Comparison of ENCODE assay signal across 22 cellular contexts in the genomic region with DNA sequence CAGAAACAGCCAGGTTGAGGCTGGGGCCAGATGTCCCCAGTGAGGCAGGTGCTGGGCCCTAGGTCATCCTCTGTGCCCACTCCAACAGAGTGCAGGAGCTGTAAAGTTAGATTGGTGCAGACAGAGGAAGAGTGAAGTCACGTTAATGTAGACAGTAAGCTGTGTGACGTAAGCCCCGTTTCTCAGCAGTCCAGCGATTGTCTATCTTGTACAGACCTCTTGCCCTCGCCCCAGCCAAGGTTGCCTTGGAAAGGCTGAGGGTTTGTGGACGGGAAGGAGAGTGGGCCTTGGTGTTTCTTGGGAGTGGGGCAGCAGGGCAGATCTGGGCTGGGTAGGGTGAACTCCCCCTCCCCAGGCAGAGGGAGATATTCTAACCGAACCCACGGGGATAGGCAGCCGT.
"Had no signal": no experiment of that assay in that cellular context is flagged by ENCODE, and none has a peak within 500 bp of the region (broad histone marks: within the 10 kb centered on the region; RNA-seq: fewer than 3 reads in every experiment).

No MANE protein-coding gene starts in this region.

- H3K9me3 Mint-ChIP-seq: activated B cell treated with CpG ODN at 0.5 μM for 24 hours; activated CD4-positive, alpha-beta memory T cell treated with anti-CD3 and anti-CD28 coated beads, Interleukin-2, amount 10 ng/mL, durations not matched to agents 7 days and 5 days; activated naive CD8-positive, alpha-beta T cell treated with anti-CD3 and anti-CD28 coated beads, Interleukin-2, amount 50 U/mL, for 24 hours; activated T-helper 2 cell treated with anti-CD3 and anti-CD28 coated beads, Interferon-gamma antibody, Interleukin-2, Interleukin-4, amounts not matched to agents 10 μg/mL and 5 μg/mL and 100 μg/mL, durations not matched to agents 14 hours and 24 hours and 36 hours; naive thymus-derived CD8-positive, alpha-beta T cell; stimulated activated naive CD8-positive, alpha-beta T cell treated with anti-CD3 and anti-CD28 coated beads, Interleukin-15, amount 100 ng/mL, for 72 hours had no signal

- H3K27me3 Mint-ChIP-seq: activated B cell treated with CpG ODN at 0.5 μM for 24 hours; activated CD4-positive, alpha-beta memory T cell treated with anti-CD3 and anti-CD28 coated beads, Interleukin-2, amount 10 ng/mL, durations not matched to agents 7 days and 5 days; activated CD8-positive, alpha-beta memory T cell treated with anti-CD3 and anti-CD28 coated beads, Interleukin-2, amount 10 ng/mL, durations not matched to agents 7 days and 5 days; activated naive CD8-positive, alpha-beta T cell treated with anti-CD3 and anti-CD28 coated beads, Interleukin-2, amount 50 U/mL, for 24 hours; naive thymus-derived CD8-positive, alpha-beta T cell; stimulated activated naive CD8-positive, alpha-beta T cell treated with anti-CD3 and anti-CD28 coated beads, Interleukin-15, amount 100 ng/mL, for 72 hours had no signal

- H3K27me3 ChIP-seq: ascending aorta, breast epithelium, gastrocnemius medialis, suprapubic skin, transverse colon, vagina had no signal

- DNase-seq: activated B cell treated with CpG ODN at 0.5 μM for 24 hours; activated CD4-positive, alpha-beta memory T cell treated with anti-CD3 and anti-CD28 coated beads, Interleukin-2, amount 10 ng/mL, durations not matched to agents 7 days and 5 days; activated CD4-positive, alpha-beta T cell treated with anti-CD3 and anti-CD28 coated beads for 48 hours; activated CD8-positive, alpha-beta memory T cell treated with anti-CD3 and anti-CD28 coated beads, Interleukin-2, amount 10 ng/mL, durations not matched to agents 7 days and 5 days; activated naive CD4-positive, alpha-beta T cell treated with Interleukin-2 at 50 U/mL for 16 hours; activated naive CD8-positive, alpha-beta T cell treated with anti-CD3 and anti-CD28 coated beads, Interleukin-2, amount 50 U/mL, for 24 hours; cerebellar nuclear complex; cortex of kidney; effector CD4-positive, alpha-beta T cell; gastrocnemius medialis; kidney glomerular epithelial cell; left ventricle myocardium inferior; naive thymus-derived CD8-positive, alpha-beta T cell; occipital lobe; stimulated activated naive CD8-positive, alpha-beta T cell treated with anti-CD3 and anti-CD28 coated beads, Interleukin-15, amount 100 ng/mL, for 72 hours; transverse colon had no signal

- H3K36me3 Mint-ChIP-seq: activated CD8-positive, alpha-beta memory T cell treated with anti-CD3 and anti-CD28 coated beads, Interleukin-2, amount 10 ng/mL, durations not matched to agents 7 days and 5 days; naive thymus-derived CD8-positive, alpha-beta T cell had no signal

- H3K27ac Mint-ChIP-seq: activated B cell treated with CpG ODN at 0.5 μM for 24 hours; activated CD4-positive, alpha-beta memory T cell treated with anti-CD3 and anti-CD28 coated beads, Interleukin-2, amount 10 ng/mL, durations not matched to agents 7 days and 5 days; activated CD8-positive, alpha-beta memory T cell treated with anti-CD3 and anti-CD28 coated beads, Interleukin-2, amount 10 ng/mL, durations not matched to agents 7 days and 5 days; activated naive CD8-positive, alpha-beta T cell treated with anti-CD3 and anti-CD28 coated beads, Interleukin-2, amount 50 U/mL, for 24 hours; activated T-helper 2 cell treated with anti-CD3 and anti-CD28 coated beads, Interferon-gamma antibody, Interleukin-2, Interleukin-4, amounts not matched to agents 10 μg/mL and 5 μg/mL and 100 μg/mL, durations not matched to agents 14 hours and 24 hours and 36 hours; naive thymus-derived CD8-positive, alpha-beta T cell; progenitor cell of endocrine pancreas had no signal

- H3K4me3 ChIP-seq: ascending aorta, gastrocnemius medialis, left ventricle myocardium inferior, suprapubic skin, transverse colon had no signal

- H3K4me1 ChIP-seq: breast epithelium had no signal

- H3K4me3 Mint-ChIP-seq: activated B cell treated with CpG ODN at 0.5 μM for 24 hours; activated CD4-positive, alpha-beta memory T cell treated with anti-CD3 and anti-CD28 coated beads, Interleukin-2, amount 10 ng/mL, durations not matched to agents 7 days and 5 days; activated CD8-positive, alpha-beta memory T cell treated with anti-CD3 and anti-CD28 coated beads, Interleukin-2, amount 10 ng/mL, durations not matched to agents 7 days and 5 days; activated naive CD8-positive, alpha-beta T cell treated with anti-CD3 and anti-CD28 coated beads, Interleukin-2, amount 50 U/mL, for 24 hours; naive thymus-derived CD8-positive, alpha-beta T cell; stimulated activated naive CD8-positive, alpha-beta T cell treated with anti-CD3 and anti-CD28 coated beads, Interleukin-15, amount 100 ng/mL, for 72 hours had no signal

- ATAC-seq: activated CD8-positive, alpha-beta memory T cell treated with anti-CD3 and anti-CD28 coated beads, Interleukin-2, amount 10 ng/mL, durations not matched to agents 7 days and 5 days; activated naive CD8-positive, alpha-beta T cell treated with anti-CD3 and anti-CD28 coated beads, Interleukin-2, amount 50 U/mL, for 24 hours; gastrocnemius medialis; naive thymus-derived CD8-positive, alpha-beta T cell; stimulated activated naive CD8-positive, alpha-beta T cell treated with anti-CD3 and anti-CD28 coated beads, Interleukin-15, amount 100 ng/mL, for 72 hours had no signal

- H3K4me1 Mint-ChIP-seq: activated B cell treated with CpG ODN at 0.5 μM for 24 hours; activated naive CD8-positive, alpha-beta T cell treated with anti-CD3 and anti-CD28 coated beads, Interleukin-2, amount 50 U/mL, for 24 hours; stimulated activated naive CD8-positive, alpha-beta T cell treated with anti-CD3 and anti-CD28 coated beads, Interleukin-15, amount 100 ng/mL, for 72 hours had no signal

- H3K27ac ChIP-seq: ascending aorta, breast epithelium, gastrocnemius medialis, left ventricle myocardium inferior, suprapubic skin, transverse colon, vagina had no signal

- H3K9me3 ChIP-seq: ascending aorta, breast epithelium, gastrocnemius medialis, left ventricle myocardium inferior, suprapubic skin, transverse colon, vagina had no signal

- H3K36me3 ChIP-seq: ascending aorta, breast epithelium, transverse colon had no signal
